19 cellular contexts compared by ENCODE assay signal in genomic region chr11:782264-783174, GRCh38. TPM values are rescaled to one million over a fixed set of nuclear protein-coding genes. Genes with fewer than 3 reads are reported as not detected.
A peak's percentile ranks its signal among the peaks of the same experiment; 100 is the strongest.
DNase-seq lines count a peak whose midpoint lies in the region; ATAC-seq, FAIRE-seq and TF ChIP-seq lines count a peak whose summit lies in the region.
"Had no signal": no experiment of that assay in that cellular context is flagged by ENCODE, and none has a peak within 500 bp of the region (broad histone marks: within the 10 kb centered on the region; RNA-seq: fewer than 3 reads in every experiment).

No MANE protein-coding gene starts in this region.

- H3K79me2 ChIP-seq in GM23338 (replicated peaks; ENCODE audit: insufficient read depth): peaks cover 7% of the 10 kb centered on the region
- H3K79me2 ChIP-seq in K562 (ENCODE audit: control insufficient read depth, insufficient read depth, low read length): peaks cover 16% of the 10 kb centered on the region

- no peak for DNase-seq in GM23338 (ENCODE audit: low spot score)
- DNase-seq in K562 (ENCODE audit: extremely low read depth in 1 of 4, low spot score in 3 of 4): no peak
- peak; percentile 4 for DNase-seq in nephron progenitor cell
- DNase-seq in SK-N-DZ (ENCODE audit: low spot score): no peak
- no peak for DNase-seq in NCI-H82 (lab: John Stamatoyannopoulos, UW)
- DNase-seq: activated naive CD4-positive, alpha-beta T cell treated with anti-CD3 and anti-CD28 coated beads for 36 hours; DND-41; foreskin melanocyte; Kasumi-1; stimulated activated CD4-positive, alpha-beta T cell treated with anti-CD3 and anti-CD28 coated beads, Interleukin-4, amount 100 ng/mL, for 1 hour had no signal

- TF ChIP-seq POLR2A in K562 (conservative IDR thresholded peaks at IDR 0.05): no peak

- H3K4me3 ChIP-seq in GM23338 (peak overlapping the region; percentile 7; the same call in 1 of the 2 replicates), K562 (no peak overlapping the region)
- H3K4me3 ChIP-seq: coronary artery, HAP-1, Peyer's patch had no signal

- ATAC-seq in GM23338: no peak
- no peak for ATAC-seq in K562
- no peak for ATAC-seq in HG02970 (IDR thresholded peaks at IDR 0.05; ENCODE audit: low FRiP score, unreplicated experiment)

- BruUV-seq in K562 (replicated peaks; lab: Mats Ljungman, UMichigan): no TSS peak

- H3K27ac Mint-ChIP-seq in GM23338: peak overlapping the region; percentile 67; the same call in 1 of the 2 replicates
- H3K27ac Mint-ChIP-seq in nephron progenitor cell: peak overlapping the region; percentile 79
- H3K27ac Mint-ChIP-seq: activated naive CD4-positive, alpha-beta T cell treated with anti-CD3 and anti-CD28 coated beads for 36 hours; CD8-positive, alpha-beta T cell had no signal

- H3K9ac ChIP-seq in K562 (ENCODE audit: insufficient read depth in 1 of 2, low read depth in 2 of 2, low read length in 2 of 2): peak overlapping the region in 1 of 2 experiments; percentile 85; a peak in 2 of 4 replicates

- POLR2A ChIA-PET in K562 (lab: Yijun Ruan, JAX): interaction anchor here (1.6 kb wide), 1 partner anchor 11 kb away, joined by 4 read pairs; no protein-coding TSS in a partner anchor

- H3K27ac ChIP-seq in GM23338 (ENCODE audit: low read depth): peak overlapping the region; percentile 60; the same call in 1 of the 2 replicates
- no peak overlapping the region for H3K27ac ChIP-seq in K562 (ENCODE audit: extremely low read depth, low read depth, low read length)

- TF ChIP-seq EP300 in K562 (IDR thresholded peaks at IDR 0.05; ENCODE audit: low read length): no peak

- TF ChIP-seq CTCF in GM23338 (conservative IDR thresholded peaks at IDR 0.05; ENCODE audit: low read depth in 2 of 2) (no peak), K562 (IDR thresholded peaks at IDR 0.05 in 2 of 3, conservative IDR thresholded peaks at IDR 0.05 in 1 of 3; ENCODE audit: insufficient read depth in 2 of 3, low read depth in 1 of 3, low read length in 3 of 3) (no peak), nephron progenitor cell (IDR thresholded peaks at IDR 0.05) (no peak)

- H3K36me3 Mint-ChIP-seq in GM23338 (ENCODE audit: low read depth): peaks cover 18% of the 10 kb centered on the region
- peaks cover 10% of the 10 kb centered on the region for H3K36me3 Mint-ChIP-seq in nephron progenitor cell (ENCODE audit: low read depth)

- no peak overlapping the region for H2AFZ ChIP-seq in GM23338
- no peak overlapping the region for H2AFZ ChIP-seq in K562 (ENCODE audit: low read depth, low read length)

- H3K9me3 ChIP-seq in K562 (replicated peaks; ENCODE audit: control insufficient read depth, insufficient read depth, low read depth, low read length): no peaks in the 10 kb centered on the region
- H3K9me3 ChIP-seq: HAP-1, Peyer's patch had no signal

- H3K9me2 ChIP-seq in GM23338 (ENCODE audit: insufficient read depth): no peaks in the 10 kb centered on the region

- WGBS in K562 (ENCODE audit: insufficient coverage, low coverage, missing lambda C conversion rate): 75% methylated on average over 35 of the region's 36 CpGs

- intact Hi-C loops in K562 (cut with micrococcal nuclease): no loop called here

- peaks cover 14% of the 10 kb centered on the region for H3K4me1 ChIP-seq in GM23338 (ENCODE audit: insufficient read depth)
- H3K4me1 ChIP-seq in K562 (replicated peaks in 1 of 2; ENCODE audit: control insufficient read depth in 2 of 2, insufficient read depth in 2 of 2, low read length in 2 of 2): peaks cover 7 to 71% of the 10 kb centered on the region in 2 experiments

- no peaks in the 10 kb centered on the region for H3K9me1 ChIP-seq in K562 (ENCODE audit: control insufficient read depth, insufficient read depth, low read length)

- TF ChIP-seq RAD21 in K562 (CRISPR knock-in tag; conservative IDR thresholded peaks at IDR 0.05 in 1 of 2, IDR thresholded peaks at IDR 0.05 in 1 of 2): no peak

- H3K4me2 ChIP-seq in GM23338: peak overlapping the region; percentile 19
- H3K4me2 ChIP-seq in K562 (ENCODE audit: insufficient read depth, low read length): no peak overlapping the region

- H3K4me3 Mint-ChIP-seq in GM23338: peak overlapping the region; percentile 59; the same call in 1 of the 3 replicates
- no peak overlapping the region for H3K4me3 Mint-ChIP-seq in nephron progenitor cell
- H3K4me3 Mint-ChIP-seq: activated naive CD4-positive, alpha-beta T cell treated with anti-CD3 and anti-CD28 coated beads for 36 hours; CD8-positive, alpha-beta T cell had no signal

- peaks cover 30% of the 10 kb centered on the region for H3K4me1 Mint-ChIP-seq in GM23338
- H3K4me1 Mint-ChIP-seq in nephron progenitor cell: peaks cover 38% of the 10 kb centered on the region

- peaks cover 10% of the 10 kb centered on the region for H3F3A ChIP-seq in GM23338 (replicated peaks; ENCODE audit: low read depth)

- H4K20me1 ChIP-seq in GM23338 (replicated peaks; ENCODE audit: insufficient read depth) (peaks cover 11% of the 10 kb centered on the region), K562 (replicated peaks; ENCODE audit: control insufficient read depth, insufficient read depth, low read length) (no peaks in the 10 kb centered on the region)

- no peak for FAIRE-seq in K562 (lab: Jason Lieb, UNC)
- FAIRE-seq: GM18507, TTC549 had no signal

- H3K36me3 ChIP-seq in GM23338 (ENCODE audit: insufficient read depth) (no peaks in the 10 kb centered on the region), K562 (ENCODE audit: control insufficient read depth, insufficient read depth, low read length) (peaks cover 16% of the 10 kb centered on the region; the same call in 2 of the 3 replicates)

- H3K27me3 Mint-ChIP-seq in GM23338 (ENCODE audit: insufficient read depth, low read depth, poor library complexity): peaks cover 13% of the 10 kb centered on the region
- peaks cover 12% of the 10 kb centered on the region for H3K27me3 Mint-ChIP-seq in nephron progenitor cell (ENCODE audit: low read depth, poor library complexity)

- CTCF ChIA-PET in K562 (lab: Yijun Ruan, JAX; ENCODE audit: low intra/inter-chr PET ratio): no interaction called here

- H3K27me3 ChIP-seq in GM23338 (ENCODE audit: insufficient read depth): no peaks in the 10 kb centered on the region
- no peaks in the 10 kb centered on the region for H3K27me3 ChIP-seq in K562 (ENCODE audit: control insufficient read depth in 2 of 2, insufficient read depth in 2 of 2, low read length in 2 of 2)
- H3K27me3 ChIP-seq: Peyer's patch had no signal

- H3K9me3 Mint-ChIP-seq in GM23338 (no peaks in the 10 kb centered on the region), nephron progenitor cell (no peaks in the 10 kb centered on the region)
- H3K9me3 Mint-ChIP-seq: activated naive CD4-positive, alpha-beta T cell treated with anti-CD3 and anti-CD28 coated beads for 36 hours; CD8-positive, alpha-beta T cell had no signal

- in situ Hi-C loops in K562 (cut with MboI): no loop called here

RNA-seq across cellular contexts. Expression of gene GATD1, which starts 5.2 kb away (rescaled TPM):
- total RNA-seq in GM23338 (2014; rRNA removed; shearing (Covaris generic)): 28.0 and 51.0 TPM in 2 replicates
- polyA plus RNA-seq in GM23338 (2016; fragmentation: Nextera tagmentation; extraction: Ambion mirVana) (39.3 and 44.9 TPM in 2 replicates), K562 (2011; rRNA removed) (35.8 and 58.6 TPM in 2 replicates), K562 (2014; fragmentation: Illumina TruSeq; extraction: Trizol) (36.9 and 78.5 TPM in 2 replicates), K562 (2014; fragmentation: Nextera tagmentation; extraction: Ambion mirVana) (1 to 10 TPM; 2.8 to 3.3 TPM), K562 (2014; rRNA removed) (144 TPM in 2 replicates)
- total RNA-seq in K562 (2011; cell fraction: chromatin; rRNA removed; ENCODE audit: low replicate concordance): 140 and 450 TPM in 2 replicates
- total RNA-seq in K562 (2011; cell fraction: nucleolus; rRNA removed): 336 and 342 TPM in 2 replicates
- 156 and 178 TPM in 2 replicates for total RNA-seq in K562 (2011; cell fraction: nucleoplasm; rRNA removed)
- total RNA-seq in K562 (2014; rRNA removed) (50.8 and 50.9 TPM in 2 replicates), K562 (2014; rRNA removed; fragmentation: Illumina TruSeq; extraction: Trizol) (13.5 and 17.1 TPM in 2 replicates), K562 (2015; rRNA removed; fragmentation: Illumina TruSeq; extraction: Trizol) (45.4 and 49.5 TPM in 2 replicates), K562 (2021) (105 and 118 TPM in 2 replicates)
- polyA plus RNA-seq in K562 (2011; cell fraction: cytosol; rRNA removed): 47.9 and 104 TPM in 2 replicates
- polyA plus RNA-seq in K562 (2011; cell fraction: nucleus; rRNA removed): 263 and 504 TPM in 2 replicates
- polyA plus RNA-seq in K562 (2012): 53.2 and 84.6 TPM in 2 replicates
- polyA minus RNA-seq in K562 (2011; rRNA and poly(A)+ RNA removed): 6.8 and 13.8 TPM in 2 replicates
- polyA minus RNA-seq in K562 (2011; cell fraction: cytosol; rRNA and poly(A)+ RNA removed): 29.3 and 39.0 TPM in 2 replicates
- 57.2 and 63.4 TPM in 2 replicates for polyA minus RNA-seq in K562 (2011; cell fraction: nucleus; rRNA and poly(A)+ RNA removed)
- polyA plus RNA-seq in SK-N-DZ (2014; cell fraction: cytosol; rRNA removed): 65.0 and 92.3 TPM in 2 replicates
- 207 and 247 TPM in 2 replicates for polyA plus RNA-seq in SK-N-DZ (2014; cell fraction: nucleus; rRNA removed)

RNA-seq across cellular contexts. Expression of gene CEND1, which starts 7.4 kb away (rescaled TPM):
- 3.1 and 5.5 TPM in 2 replicates for total RNA-seq in GM23338 (2014; rRNA removed; shearing (Covaris generic))
- 4.8 and 5.7 TPM in 2 replicates for polyA plus RNA-seq in GM23338 (2016; fragmentation: Nextera tagmentation; extraction: Ambion mirVana)
- not detected in 2 replicates for total RNA-seq in K562 (2011; cell fraction: chromatin; rRNA removed; ENCODE audit: low replicate concordance)
- not detected in 2 replicates for total RNA-seq in K562 (2011; cell fraction: nucleolus; rRNA removed)
- total RNA-seq in K562 (2011; cell fraction: nucleoplasm; rRNA removed): not detected in 2 replicates
- total RNA-seq in K562 (2014; rRNA removed): 0.18 and 0.73 TPM in 2 replicates
- total RNA-seq in K562 (2014; rRNA removed; fragmentation: Illumina TruSeq; extraction: Trizol): not detected in 2 replicates
- not detected in 2 replicates for total RNA-seq in K562 (2015; rRNA removed; fragmentation: Illumina TruSeq; extraction: Trizol)
- total RNA-seq in K562 (2021): 0.16 and 0.63 TPM in 2 replicates
- polyA plus RNA-seq in K562 (2011; rRNA removed): not detected in 2 replicates
- polyA plus RNA-seq in K562 (2011; cell fraction: cytosol; rRNA removed): 0.06 TPM in 1 of 2 replicates, not detected in the other
- polyA plus RNA-seq in K562 (2011; cell fraction: nucleus; rRNA removed): not detected in 2 replicates
- polyA plus RNA-seq in K562 (2012): 0.28 and 0.31 TPM in 2 replicates
- 0.13 and 0.24 TPM in 2 replicates for polyA plus RNA-seq in K562 (2014; fragmentation: Illumina TruSeq; extraction: Trizol)
- polyA plus RNA-seq in K562 (2014; fragmentation: Nextera tagmentation; extraction: Ambion mirVana): not detected
- 1.2 TPM in 1 of 2 replicates, not detected in the other for polyA plus RNA-seq in K562 (2014; rRNA removed)
- polyA minus RNA-seq in K562 (2011; rRNA and poly(A)+ RNA removed): not detected in 2 replicates
- polyA minus RNA-seq in K562 (2011; cell fraction: cytosol; rRNA and poly(A)+ RNA removed): not detected in 2 replicates
- not detected in 2 replicates for polyA minus RNA-seq in K562 (2011; cell fraction: nucleus; rRNA and poly(A)+ RNA removed)
- polyA plus RNA-seq in SK-N-DZ (2014; cell fraction: cytosol; rRNA removed): 12.7 and 14.2 TPM in 2 replicates
- polyA plus RNA-seq in SK-N-DZ (2014; cell fraction: nucleus; rRNA removed): 24.6 and 38.5 TPM in 2 replicates
- total RNA-seq: CD8-positive, alpha-beta T cell; lower leg skin; Peyer's patch; skeletal muscle tissue had no signal

RNA-seq across cellular contexts. Expression of gene SLC25A22, which starts 15.6 kb away (rescaled TPM):
- 41.2 and 46.4 TPM in 2 replicates for total RNA-seq in GM23338 (2014; rRNA removed; shearing (Covaris generic))
- 20.2 and 21.0 TPM in 2 replicates for polyA plus RNA-seq in GM23338 (2016; fragmentation: Nextera tagmentation; extraction: Ambion mirVana)
- 18.6 and 84.0 TPM in 2 replicates for total RNA-seq in K562 (2011; cell fraction: chromatin; rRNA removed; ENCODE audit: low replicate concordance)
- total RNA-seq in K562 (2011; cell fraction: nucleolus; rRNA removed): 75.0 and 76.5 TPM in 2 replicates
- 35.6 and 39.5 TPM in 2 replicates for total RNA-seq in K562 (2011; cell fraction: nucleoplasm; rRNA removed)
- total RNA-seq in K562 (2014; rRNA removed): 17.0 and 21.5 TPM in 2 replicates
- total RNA-seq in K562 (2014; rRNA removed; fragmentation: Illumina TruSeq; extraction: Trizol): 2.5 and 3.0 TPM in 2 replicates
- total RNA-seq in K562 (2015; rRNA removed; fragmentation: Illumina TruSeq; extraction: Trizol): 11.4 and 11.8 TPM in 2 replicates
- 54.7 and 55.4 TPM in 2 replicates for total RNA-seq in K562 (2021)
- 9.3 and 32.2 TPM in 2 replicates for polyA plus RNA-seq in K562 (2011; rRNA removed)
- polyA plus RNA-seq in K562 (2011; cell fraction: cytosol; rRNA removed): 10.7 and 26.2 TPM in 2 replicates
- 46.7 and 86.6 TPM in 2 replicates for polyA plus RNA-seq in K562 (2011; cell fraction: nucleus; rRNA removed)
- polyA plus RNA-seq in K562 (2012): 25.7 and 28.8 TPM in 2 replicates
- polyA plus RNA-seq in K562 (2014; fragmentation: Illumina TruSeq; extraction: Trizol): 15.0 and 37.3 TPM in 2 replicates
- under 1 TPM; 0.41 to 0.44 TPM for polyA plus RNA-seq in K562 (2014; fragmentation: Nextera tagmentation; extraction: Ambion mirVana)
- polyA plus RNA-seq in K562 (2014; rRNA removed): 30.0 and 32.8 TPM in 2 replicates
- 6.1 and 7.3 TPM in 2 replicates for polyA minus RNA-seq in K562 (2011; rRNA and poly(A)+ RNA removed)
- polyA minus RNA-seq in K562 (2011; cell fraction: cytosol; rRNA and poly(A)+ RNA removed): 19.8 and 31.9 TPM in 2 replicates
- 14.7 and 16.0 TPM in 2 replicates for polyA minus RNA-seq in K562 (2011; cell fraction: nucleus; rRNA and poly(A)+ RNA removed)
- polyA plus RNA-seq in SK-N-DZ (2014; cell fraction: cytosol; rRNA removed): 32.0 and 34.3 TPM in 2 replicates
- 86.5 and 103 TPM in 2 replicates for polyA plus RNA-seq in SK-N-DZ (2014; cell fraction: nucleus; rRNA removed)

RNA-seq across cellular contexts. Expression of gene PIDD1, which starts 22.5 kb away (rescaled TPM):
- 26.0 and 37.6 TPM in 2 replicates for total RNA-seq in GM23338 (2014; rRNA removed; shearing (Covaris generic))
- polyA plus RNA-seq in GM23338 (2016; fragmentation: Nextera tagmentation; extraction: Ambion mirVana) (22.7 and 25.6 TPM in 2 replicates), K562 (2011; rRNA removed) (8.5 and 20.7 TPM in 2 replicates), K562 (2014; fragmentation: Illumina TruSeq; extraction: Trizol) (3.0 and 11.1 TPM in 2 replicates), K562 (2014; fragmentation: Nextera tagmentation; extraction: Ambion mirVana) (under 1 TPM; 0.32 to 0.36 TPM), K562 (2014; rRNA removed) (47.5 and 52.7 TPM in 2 replicates)
- 31.9 and 139 TPM in 2 replicates for total RNA-seq in K562 (2011; cell fraction: chromatin; rRNA removed; ENCODE audit: low replicate concordance)
- 157 and 166 TPM in 2 replicates for total RNA-seq in K562 (2011; cell fraction: nucleolus; rRNA removed)
- 58.5 and 69.8 TPM in 2 replicates for total RNA-seq in K562 (2011; cell fraction: nucleoplasm; rRNA removed)
- total RNA-seq in K562 (2014; rRNA removed) (13.2 and 18.7 TPM in 2 replicates), K562 (2014; rRNA removed; fragmentation: Illumina TruSeq; extraction: Trizol) (0.95 and 1.0 TPM in 2 replicates), K562 (2015; rRNA removed; fragmentation: Illumina TruSeq; extraction: Trizol) (7.3 and 7.6 TPM in 2 replicates), K562 (2021) (31.3 and 32.1 TPM in 2 replicates)
- polyA plus RNA-seq in K562 (2011; cell fraction: cytosol; rRNA removed): 13.4 and 29.0 TPM in 2 replicates
- 284 and 380 TPM in 2 replicates for polyA plus RNA-seq in K562 (2011; cell fraction: nucleus; rRNA removed)
- 20.6 and 37.0 TPM in 2 replicates for polyA plus RNA-seq in K562 (2012)
- polyA minus RNA-seq in K562 (2011; rRNA and poly(A)+ RNA removed): 2.6 and 3.2 TPM in 2 replicates
- polyA minus RNA-seq in K562 (2011; cell fraction: cytosol; rRNA and poly(A)+ RNA removed): 11.4 and 11.9 TPM in 2 replicates
- 53.5 and 55.9 TPM in 2 replicates for polyA minus RNA-seq in K562 (2011; cell fraction: nucleus; rRNA and poly(A)+ RNA removed)
- polyA plus RNA-seq in SK-N-DZ (2014; cell fraction: cytosol; rRNA removed): 23.1 and 29.8 TPM in 2 replicates
- polyA plus RNA-seq in SK-N-DZ (2014; cell fraction: nucleus; rRNA removed): 204 and 229 TPM in 2 replicates

RNA-seq across cellular contexts. Expression of gene RPLP2, which starts 27.2 kb away (rescaled TPM):
- 428 and 518 TPM in 2 replicates for total RNA-seq in GM23338 (2014; rRNA removed; shearing (Covaris generic))
- polyA plus RNA-seq in GM23338 (2016; fragmentation: Nextera tagmentation; extraction: Ambion mirVana): 1,782 and 2,023 TPM in 2 replicates
- total RNA-seq in K562 (2011; cell fraction: chromatin; rRNA removed; ENCODE audit: low replicate concordance): 170 and 292 TPM in 2 replicates
- 396 and 422 TPM in 2 replicates for total RNA-seq in K562 (2011; cell fraction: nucleolus; rRNA removed)
- 508 and 986 TPM in 2 replicates for total RNA-seq in K562 (2011; cell fraction: nucleoplasm; rRNA removed)
- total RNA-seq in K562 (2014; rRNA removed): 1,805 and 1,933 TPM in 2 replicates
- total RNA-seq in K562 (2014; rRNA removed; fragmentation: Illumina TruSeq; extraction: Trizol): 1,134 and 1,237 TPM in 2 replicates
- 1,326 and 1,329 TPM in 2 replicates for total RNA-seq in K562 (2015; rRNA removed; fragmentation: Illumina TruSeq; extraction: Trizol)
- total RNA-seq in K562 (2021): 3,807 and 3,932 TPM in 2 replicates
- 687 and 817 TPM in 2 replicates for polyA plus RNA-seq in K562 (2011; rRNA removed)
- 1,159 and 2,082 TPM in 2 replicates for polyA plus RNA-seq in K562 (2011; cell fraction: cytosol; rRNA removed)
- polyA plus RNA-seq in K562 (2011; cell fraction: nucleus; rRNA removed): 711 and 782 TPM in 2 replicates
- 2,625 and 2,975 TPM in 2 replicates for polyA plus RNA-seq in K562 (2012)
- polyA plus RNA-seq in K562 (2014; fragmentation: Illumina TruSeq; extraction: Trizol): 528 and 867 TPM in 2 replicates
- 1,000 to 10,000 TPM; 1,853 to 1,893 TPM for polyA plus RNA-seq in K562 (2014; fragmentation: Nextera tagmentation; extraction: Ambion mirVana)
- polyA plus RNA-seq in K562 (2014; rRNA removed): 1,548 and 1,633 TPM in 2 replicates
- 836 and 845 TPM in 2 replicates for polyA minus RNA-seq in K562 (2011; rRNA and poly(A)+ RNA removed)
- 1,403 and 1,771 TPM in 2 replicates for polyA minus RNA-seq in K562 (2011; cell fraction: cytosol; rRNA and poly(A)+ RNA removed)
- 148 and 275 TPM in 2 replicates for polyA minus RNA-seq in K562 (2011; cell fraction: nucleus; rRNA and poly(A)+ RNA removed)
- 565 and 971 TPM in 2 replicates for polyA plus RNA-seq in SK-N-DZ (2014; cell fraction: cytosol; rRNA removed)
- polyA plus RNA-seq in SK-N-DZ (2014; cell fraction: nucleus; rRNA removed): 537 and 699 TPM in 2 replicates
